Comparison of ENCODE assay signal across 11 cellular contexts in genomic region chr11:4565371-4565770, GRCh38. TPM values are rescaled to one million over a fixed set of nuclear protein-coding genes. Genes with fewer than 3 reads are reported as not detected.
"Had no signal": no experiment of that assay in that cellular context is flagged by ENCODE, and none has a peak within 500 bp of the region (broad histone marks: within the 10 kb centered on the region; RNA-seq: fewer than 3 reads in every experiment).

No MANE protein-coding gene starts in this region.

- H3K4me2 ChIP-seq: GM23338 had no signal

- H3K4me1 Mint-ChIP-seq: IgD-negative memory B cell had no signal

- H2AFZ ChIP-seq: GM23338 had no signal

- H3K9me3 ChIP-seq: HAP-1 had no signal

- H3K4me1 ChIP-seq: HAP-1 had no signal

- H3K4me3 ChIP-seq: GM23338, HAP-1 had no signal

- H3K27me3 Mint-ChIP-seq: IgD-negative memory B cell had no signal

- FAIRE-seq: H1, H54, HepG2 had no signal

- ATAC-seq: GM23338, HCT116, HepG2 had no signal

- H3K4me3 Mint-ChIP-seq: GM23338, HFFc6, IgD-negative memory B cell had no signal

- H3K27ac ChIP-seq: HL-60 had no signal

- H3K36me3 ChIP-seq: HAP-1 had no signal

- DNase-seq: HFFc6, KBM-7 had no signal

- H3K27ac Mint-ChIP-seq: GM23338, HFFc6, IgD-negative memory B cell had no signal

RNA-seq across cellular contexts. Expression of gene OR52I2, which starts 16.2 kb away (rescaled TPM):
- total RNA-seq: GM23338, H1, HepG2, HFFc6, HT1080 had no signal
- polyA plus RNA-seq: H1, HepG2, IgD-negative memory B cell had no signal

RNA-seq across cellular contexts. Expression of gene OR52M1, which starts 20.4 kb away (rescaled TPM):
- total RNA-seq: GM23338, H1, HepG2, HFFc6, HT1080 had no signal
- polyA plus RNA-seq: GM23338, H1, HepG2, IgD-negative memory B cell had no signal

RNA-seq across cellular contexts. Expression of gene OR52I1, which starts 28.5 kb away (rescaled TPM):
- total RNA-seq: GM23338, H1, HepG2, HFFc6, HT1080 had no signal
- polyA plus RNA-seq: GM23338, H1, HepG2, IgD-negative memory B cell had no signal

RNA-seq across cellular contexts. Expression of gene TRIM68, which starts 42.7 kb away (rescaled TPM):
- total RNA-seq: HepG2 had no signal
- polyA plus RNA-seq: HepG2 had no signal
